Comparison of ENCODE assay signal across 8 cellular contexts in the genomic region with DNA sequence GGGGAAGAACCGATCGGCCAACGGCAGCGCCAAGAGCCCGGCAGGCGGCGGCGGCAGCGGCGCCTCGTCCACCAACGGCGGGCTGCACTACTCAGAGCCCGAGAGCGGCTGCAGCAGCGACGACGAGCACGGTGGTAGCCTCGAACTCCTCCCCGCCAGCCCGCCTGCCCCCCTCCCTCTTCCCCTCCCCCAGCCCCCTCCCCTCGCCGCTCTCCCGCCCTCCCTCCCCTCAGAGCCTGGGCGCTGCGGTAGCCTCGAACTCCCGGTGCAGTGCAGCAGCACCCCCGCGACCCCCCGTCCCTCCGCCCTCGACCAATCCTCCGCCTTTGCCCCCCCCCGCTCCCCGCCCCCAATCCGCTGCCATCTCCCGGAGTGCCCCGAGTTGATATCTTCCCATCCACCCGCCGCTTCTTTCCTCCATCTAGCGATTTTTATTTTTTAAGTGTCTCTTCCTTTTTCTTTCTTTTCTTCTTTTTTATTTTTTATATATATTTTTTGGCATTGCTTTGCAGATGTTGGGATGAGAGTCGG. TPM values are rescaled to one million over a fixed set of nuclear protein-coding genes. Genes with fewer than 3 reads are reported as not detected.
DNase-seq lines count a peak whose midpoint lies in the region; ATAC-seq, FAIRE-seq and TF ChIP-seq lines count a peak whose summit lies in the region.

No MANE protein-coding gene starts in this region.

- H3K27me3 ChIP-seq in bronchial epithelial cell (ENCODE audit: control insufficient read depth, insufficient read depth, low read length) (no peaks in the 10 kb centered on the region), keratinocyte (ENCODE audit: control insufficient read depth, extremely low read depth, insufficient read depth, low read length) (no peaks in the 10 kb centered on the region)

- TF ChIP-seq CTCF in bronchial epithelial cell (IDR thresholded peaks at IDR 0.05; ENCODE audit: insufficient read depth, low read length, severe bottlenecking) (no peak), keratinocyte (optimal IDR thresholded peaks at IDR 0.05 in 1 of 3, IDR thresholded peaks at IDR 0.05 in 1 of 3, conservative IDR thresholded peaks at IDR 0.05 in 1 of 3; ENCODE audit: extremely low read depth in 1 of 3, insufficient read depth in 2 of 3, low read length in 3 of 3) (peak in 1 of 3 experiments; percentile 13)

- dilution Hi-C loops in keratinocyte (cut with MboI; ENCODE audit: extremely low pct_ligation_motif_present, low sequenced_read_pairs), result no loop called here

- H3K27ac ChIP-seq in keratinocyte (ENCODE audit: control insufficient read depth, insufficient read depth, low read length), result peak overlapping the region; percentile 84

- TF ChIP-seq POLR2A in Raji (IDR thresholded peaks at IDR 0.05; ENCODE audit: insufficient read depth, low read depth, low read length), result 0 out of 2 replicates have a peak, but pooled peaks have one; percentile 32

- H3K9ac ChIP-seq in keratinocyte (ENCODE audit: control insufficient read depth, extremely low read depth, insufficient read depth, low read length), result peak overlapping the region; percentile 91

- peaks cover 25% of the 10 kb centered on the region for H3K79me2 ChIP-seq in keratinocyte (ENCODE audit: control insufficient read depth, insufficient read depth, low read length)

- no peaks in the 10 kb centered on the region for H3K36me3 ChIP-seq in bronchial epithelial cell (ENCODE audit: control insufficient read depth, insufficient read depth, low read length)
- peaks cover 0 to 1% of the 10 kb centered on the region in 2 experiments for H3K36me3 ChIP-seq in keratinocyte (ENCODE audit: control insufficient read depth in 2 of 2, extremely low read depth in 1 of 2, insufficient read depth in 2 of 2, low read length in 2 of 2)

- H3K9me3 ChIP-seq in keratinocyte (ENCODE audit: control insufficient read depth, low read depth, low read length), result no peaks in the 10 kb centered on the region

- H3K4me1 ChIP-seq in keratinocyte (ENCODE audit: control insufficient read depth, extremely low read depth, insufficient read depth, low read length), result peaks cover 18% of the 10 kb centered on the region

- H4K20me1 ChIP-seq in keratinocyte (ENCODE audit: control insufficient read depth, extremely low read depth, insufficient read depth, low read length), result no peaks in the 10 kb centered on the region

- DNase-seq in activated CD8-positive, alpha-beta memory T cell treated with anti-CD3 and anti-CD28 coated beads, Interleukin-2, amount 50 U/mL, for 1 hour (ENCODE audit: extremely low read depth), result peak; percentile 10
- DNase-seq in activated CD8-positive, alpha-beta memory T cell treated with anti-CD3 and anti-CD28 coated beads, Interleukin-2, amount 50 U/mL, for 4 hours, result no peak
- DNase-seq in bronchial epithelial cell (ENCODE audit: low read depth) (no peak), keratinocyte (ENCODE audit: low read depth, low spot score) (no peak)
- peak; percentile 56 for DNase-seq in stimulated activated CD4-positive, alpha-beta T cell treated with anti-CD3 and anti-CD28 coated beads, Interleukin-4, amount 100 ng/mL, for 1 hour

- FAIRE-seq in bronchial epithelial cell (lab: Jason Lieb, UNC) (no peak), keratinocyte (lab: Jason Lieb, UNC) (no peak)

- H3K4me3 ChIP-seq in bronchial epithelial cell (ENCODE audit: low read depth, low read length) (peak overlapping the region; percentile 87), keratinocyte (ENCODE audit: control insufficient read depth in 2 of 3, extremely low read depth in 1 of 3, insufficient read depth in 2 of 3, low read depth in 1 of 3, low read length in 3 of 3) (peak overlapping the region; percentile 76 to 92 (median 91))

- ATAC-seq in HG03432 (IDR thresholded peaks at IDR 0.05; ENCODE audit: unreplicated experiment), result peak; percentile 14
- ATAC-seq in GM21390 (IDR thresholded peaks at IDR 0.05; ENCODE audit: unreplicated experiment), result no peak

- peak overlapping the region; percentile 88 for H3K4me2 ChIP-seq in keratinocyte (ENCODE audit: control insufficient read depth, extremely low read depth, insufficient read depth, low read depth, low read length)

- no peaks in the 10 kb centered on the region for H3K9me1 ChIP-seq in keratinocyte (ENCODE audit: control insufficient read depth, extremely low read depth, insufficient read depth, low read length)

- peak overlapping the region; percentile 83 for H2AFZ ChIP-seq in keratinocyte (ENCODE audit: control insufficient read depth, low read length)

RNA-seq across cellular contexts. Expression of gene RCOR3, which starts 0.5 kb away (rescaled TPM):
- total RNA-seq in bronchial epithelial cell, result 7.6 and 12.4 TPM in 2 replicates
- polyA plus RNA-seq in keratinocyte, result 25.8 to 35.7 TPM (median 26.5 TPM) in 3 replicates
- polyA plus RNA-seq in keratinocyte (2011; ENCODE audit: low read depth), result 51.6 TPM
- 18.2 and 27.4 TPM in 2 replicates for polyA plus RNA-seq in keratinocyte (2011; cell fraction: cytosol; rRNA removed)
- 51.5 and 68.7 TPM in 2 replicates for polyA plus RNA-seq in keratinocyte (2011; cell fraction: nucleus; rRNA removed)
- 22.3 and 25.7 TPM in 2 replicates for polyA plus RNA-seq in keratinocyte (2012; ENCODE audit: low replicate concordance)
- polyA minus RNA-seq in keratinocyte, result 14.0 to 47.8 TPM (median 33.3 TPM) in 3 replicates
- polyA minus RNA-seq in keratinocyte (2011; cell fraction: cytosol; rRNA and poly(A)+ RNA removed), result 22.6 TPM
- polyA minus RNA-seq in keratinocyte (2011; cell fraction: nucleus; rRNA and poly(A)+ RNA removed), result 40.6 and 105 TPM in 2 replicates

Comparison
In these comparisons a context has a peak if more than half of its experiments do, and no peak if none do; other contexts are left out.
1. DNase-seq: peak in activated CD8-positive, alpha-beta memory T cell treated with anti-CD3 and anti-CD28 coated beads, Interleukin-2, amount 50 U/mL, for 1 hour (single experiment) and stimulated activated CD4-positive, alpha-beta T cell treated with anti-CD3 and anti-CD28 coated beads, Interleukin-4, amount 100 ng/mL, for 1 hour (single experiment); none in activated CD8-positive, alpha-beta memory T cell treated with anti-CD3 and anti-CD28 coated beads, Interleukin-2, amount 50 U/mL, for 4 hours (single experiment), bronchial epithelial cell (single experiment) and keratinocyte (single experiment).